In genomic region chr4:105162123-105162796, GRCh38 we compare ENCODE assay signal across 29 cellular contexts. TPM values are rescaled to one million over a fixed set of nuclear protein-coding genes. Genes with fewer than 3 reads are reported as not detected.
DNase-seq lines count a peak whose midpoint lies in the region; ATAC-seq and TF ChIP-seq lines count a peak whose summit lies in the region.
"Had no signal": no experiment of that assay in that cellular context is flagged by ENCODE, and none has a peak within 500 bp of the region (broad histone marks: within the 10 kb centered on the region; RNA-seq: fewer than 3 reads in every experiment).

No MANE protein-coding gene starts in this region.

- peak; percentile 56 for ATAC-seq in GM18520 (IDR thresholded peaks at IDR 0.05; ENCODE audit: unreplicated experiment)
- peak; percentile 39 for ATAC-seq in HG02798 (IDR thresholded peaks at IDR 0.05; ENCODE audit: poor library complexity, unreplicated experiment)
- ATAC-seq: activated CD8-positive, alpha-beta memory T cell treated with anti-CD3 and anti-CD28 coated beads, Interleukin-2, amount 10 ng/mL, durations not matched to agents 7 days and 5 days; gastroesophageal sphincter had no signal

- no peaks in the 10 kb centered on the region for H3K36me3 ChIP-seq in transverse colon
- H3K36me3 ChIP-seq: gastroesophageal sphincter, lower lobe of right lung, sigmoid colon had no signal

- no peak for TF ChIP-seq POLR2A in transverse colon (IDR thresholded peaks at IDR 0.05)

- H3K27me3 ChIP-seq in transverse colon: no peaks in the 10 kb centered on the region
- H3K27me3 ChIP-seq: BLaER1 treated with 17β-estradiol and CSF1 and Interleukin-3, amounts not matched to agents 10 nM and 100 nM; gastroesophageal sphincter; sigmoid colon; testis had no signal

- TF ChIP-seq EP300 in transverse colon (IDR thresholded peaks at IDR 0.05; ENCODE audit: low read depth): no peak

- no peak overlapping the region for H3K27ac ChIP-seq in caudate nucleus (ENCODE audit: low read depth, low read length)
- no peak overlapping the region for H3K27ac ChIP-seq in transverse colon
- H3K27ac ChIP-seq: BLaER1 treated with 17β-estradiol and CSF1 and Interleukin-3, amounts not matched to agents 10 nM and 100 nM; gastroesophageal sphincter; lower lobe of right lung; parathyroid adenoma; RWPE1; sigmoid colon; SK-N-MC; testis; VCaP had no signal

- intact Hi-C loops in transverse colon (cut with DNase I; ENCODE audit: low total_unique reads): no loop called here

- H3K4me3 ChIP-seq in epithelial cell of esophagus (ENCODE audit: low read length) (no peak overlapping the region), transverse colon (no peak overlapping the region)
- H3K4me3 ChIP-seq: BLaER1 treated with 17β-estradiol and CSF1 and Interleukin-3, amounts not matched to agents 10 nM and 100 nM; gastroesophageal sphincter; lower lobe of right lung; sigmoid colon; SK-N-MC; testis had no signal

- in situ Hi-C loops in transverse colon (cut with MboI; ENCODE audit: low pct_ligation_motif_present in 1 of 4, low pct_unique_long_range_greater_than_20kb in 1 of 4, low sequenced_read_pairs in 3 of 4): no loop called here

- TF ChIP-seq CTCF in epithelial cell of esophagus (IDR thresholded peaks at IDR 0.05; ENCODE audit: insufficient read depth, low read depth, low read length, missing control alignments) (no peak), transverse colon (IDR thresholded peaks at IDR 0.05) (no peak)

- peaks cover 0 to 18% (median 4%) of the 10 kb centered on the region in 4 donors for H3K4me1 ChIP-seq in transverse colon
- H3K4me1 ChIP-seq: parathyroid adenoma, testis had no signal

- DNase-seq in ELF-1 (ENCODE audit: low read depth, low spot score) (peak; percentile 18), epithelial cell of esophagus (ENCODE audit: low read depth) (peak; percentile 56), NCI-H1930 (lab: John Stamatoyannopoulos, UW) (no peak), caudate nucleus (lab: John Stamatoyannopoulos, UW) (no peak), transverse colon (no peak)
- DNase-seq: activated CD4-positive, alpha-beta T cell treated with anti-CD3 and anti-CD28 coated beads, Interleukin-2, amount 10 ng/mL, durations not matched to agents 7 days and 5 days; activated CD8-positive, alpha-beta memory T cell treated with anti-CD3 and anti-CD28 coated beads, Interleukin-2, amount 10 ng/mL, durations not matched to agents 7 days and 5 days; activated naive CD4-positive, alpha-beta T cell treated with anti-CD3 and anti-CD28 coated beads, Interleukin-2, amount 50 U/mL, for 16 hours; anterior cingulate cortex; cortex of kidney; HCEC 1CT; hypothalamus; KG1; lower lobe of right lung; NCI-H146; NCI-H748 treated with DMSO at 0.1 percent for 48 hours; nephron progenitor cell; sigmoid colon; stimulated activated naive CD4-positive, alpha-beta T cell treated with Interleukin-2 at 50 U/mL for 16 hours; T-helper 2 cell; testis had no signal

- no peaks in the 10 kb centered on the region for H3K9me3 ChIP-seq in transverse colon
- H3K9me3 ChIP-seq: gastroesophageal sphincter, lower lobe of right lung, sigmoid colon, testis had no signal

- WGBS in transverse colon (ENCODE audit: low coverage in 1 of 2), 2 donors: 50 to 60% methylated on average over 1 of the region's 1 CpG

RNA-seq across cellular contexts. Expression of gene TET2, which starts 15.6 kb away (rescaled TPM):
- 10 to 100 TPM; 23.9 to 33.6 (median 29.5) TPM for total RNA-seq in transverse colon

Comparison
In these comparisons a context has a peak if more than half of its experiments do, and no peak if none do; other contexts are left out.
1. DNase-seq: peak in ELF-1 (single experiment) and epithelial cell of esophagus (single experiment); none in NCI-H1930 (0 of 2), caudate nucleus (0 of 61) and transverse colon (single experiment).